ENCODE assay signal across 1 cellular context in the genomic region with DNA sequence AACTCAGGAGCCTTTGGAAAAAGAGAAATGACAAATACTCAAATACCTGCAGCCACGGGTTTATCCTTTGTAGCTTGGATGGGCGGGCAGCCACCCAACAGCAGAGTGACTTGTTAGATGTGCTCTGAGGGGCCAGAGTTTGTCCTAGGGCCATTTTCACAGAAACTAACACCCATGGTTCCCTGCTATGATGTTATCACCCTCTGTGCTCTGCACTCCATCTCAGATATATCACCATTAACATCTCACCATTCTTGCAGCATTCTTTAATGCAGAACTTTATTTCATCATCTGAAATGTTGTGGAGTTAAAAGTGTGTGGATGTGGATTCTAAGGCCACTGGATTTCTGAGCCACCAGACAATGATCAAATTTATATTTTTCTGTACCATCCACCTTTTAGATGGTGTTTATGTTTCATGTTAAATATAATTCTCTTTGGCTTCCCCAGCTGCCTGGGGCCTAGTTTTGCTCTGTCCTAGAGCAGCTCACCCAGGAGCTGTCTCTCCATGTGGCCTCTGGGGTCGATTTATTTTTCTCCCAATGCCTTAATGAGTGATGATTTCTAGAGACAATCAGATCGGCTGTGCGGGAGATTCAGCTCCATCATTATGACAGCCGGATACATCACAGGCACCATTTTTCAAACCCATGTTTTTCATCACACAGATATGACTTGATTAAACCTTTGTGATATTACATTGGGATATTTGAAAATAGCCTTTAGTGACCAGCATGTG.
A peak's percentile ranks its signal among the peaks of the same experiment; 100 is the strongest.
TF ChIP-seq lines count a peak whose summit lies in the region.

No MANE protein-coding gene starts in this region.

TF ChIP-seq in SK-N-SH, 30 proteins besides CTCF, POLR2A, EP300 and RAD21 (continued from another document):
- TF ChIP-seq, protein P1, sequence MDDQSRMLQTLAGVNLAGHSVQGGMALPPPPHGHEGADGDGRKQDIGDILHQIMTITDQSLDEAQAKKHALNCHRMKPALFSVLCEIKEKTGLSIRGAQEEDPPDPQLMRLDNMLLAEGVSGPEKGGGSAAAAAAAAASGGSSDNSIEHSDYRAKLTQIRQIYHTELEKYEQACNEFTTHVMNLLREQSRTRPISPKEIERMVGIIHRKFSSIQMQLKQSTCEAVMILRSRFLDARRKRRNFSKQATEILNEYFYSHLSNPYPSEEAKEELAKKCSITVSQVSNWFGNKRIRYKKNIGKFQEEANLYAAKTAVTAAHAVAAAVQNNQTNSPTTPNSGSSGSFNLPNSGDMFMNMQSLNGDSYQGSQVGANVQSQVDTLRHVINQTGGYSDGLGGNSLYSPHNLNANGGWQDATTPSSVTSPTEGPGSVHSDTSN (IDR thresholded peaks at IDR 0.05), result 0 out of 2 replicates have a peak, but pooled peaks have one; percentile 21
- TF ChIP-seq, protein P2, sequence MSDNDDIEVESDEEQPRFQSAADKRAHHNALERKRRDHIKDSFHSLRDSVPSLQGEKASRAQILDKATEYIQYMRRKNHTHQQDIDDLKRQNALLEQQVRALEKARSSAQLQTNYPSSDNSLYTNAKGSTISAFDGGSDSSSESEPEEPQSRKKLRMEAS (IDR thresholded peaks at IDR 0.05; ENCODE audit: low read depth), result no peak
- TF ChIP-seq GATA2 (CRISPR knock-in tag; IDR thresholded peaks at IDR 0.05) (peak; percentile 69), SMC3 (IDR thresholded peaks at IDR 0.05; ENCODE audit: low read depth, low read length) (peak; percentile 11; the same call in 1 of the 2 replicates), TAF1 (IDR thresholded peaks at IDR 0.05; ENCODE audit: borderline replicate concordance, low read depth, low read length) (no peak)
TF ChIP-seq in SK-N-SH: peak in this region for 5.
